9 cellular contexts compared by ENCODE assay signal in genomic region chr5:23523031-23523430, GRCh38. TPM values are rescaled to one million over a fixed set of nuclear protein-coding genes. Genes with fewer than 3 reads are reported as not detected.
"Had no signal": no experiment of that assay in that cellular context is flagged by ENCODE, and none has a peak within 500 bp of the region (broad histone marks: within the 10 kb centered on the region; RNA-seq: fewer than 3 reads in every experiment).

No MANE protein-coding gene starts in this region.

- ATAC-seq: GM23338, HCT116 had no signal

- H2AFZ ChIP-seq: GM23248, GM23338 had no signal

- H3K9me3 ChIP-seq: HAP-1 had no signal

- H3K4me2 ChIP-seq: GM23338 had no signal

- H3K27ac ChIP-seq: GM23248 had no signal

- H3K36me3 ChIP-seq: HAP-1 had no signal

- FAIRE-seq: H1 had no signal

- H3K4me3 ChIP-seq: GM23248, GM23338, HAP-1 had no signal

- DNase-seq: GM23248, GOT3, H7, H9, HFFc6 had no signal

- H3K4me1 ChIP-seq: HAP-1 had no signal

RNA-seq across cellular contexts. Expression of gene PRDM9, which starts 15.6 kb away (rescaled TPM):
- total RNA-seq: GM23248, GM23338, H1, H7, H9, HFFc6 had no signal
- polyA plus RNA-seq: GM23248, GM23338, H1 had no signal
